6 cellular contexts compared by ENCODE assay signal in the genomic region with DNA sequence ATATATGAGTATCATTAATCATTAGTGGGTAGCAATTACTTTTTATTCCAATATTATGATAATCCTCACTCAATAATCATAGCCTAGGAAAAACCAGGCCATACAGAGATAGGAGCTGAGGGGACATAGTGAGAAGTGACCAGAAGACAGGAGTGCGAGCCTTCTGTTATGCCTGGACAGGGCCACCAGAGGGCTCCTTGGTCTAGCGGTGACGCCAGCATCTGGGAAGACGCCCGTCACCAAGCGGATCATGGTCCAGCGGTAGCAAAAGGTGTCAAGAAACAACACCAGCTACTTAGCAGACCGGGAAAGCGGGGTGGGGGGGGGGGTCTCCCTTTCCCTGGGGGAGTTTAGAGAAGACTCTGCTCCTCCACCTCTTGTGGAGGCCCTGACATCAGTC. TPM values are rescaled to one million over a fixed set of nuclear protein-coding genes. Genes with fewer than 3 reads are reported as not detected.
DNase-seq lines count a peak whose midpoint lies in the region; ATAC-seq and TF ChIP-seq lines count a peak whose summit lies in the region.
"Not testable (repeated sequence)": the region's sequence is repeated elsewhere in the genome, so short reads cannot be mapped to it uniquely, and the experiment has no call there.

No MANE protein-coding gene starts in this region.

- WGBS in aorta, 2 donors, result 1% methylated on average over 9 of the region's 9 CpGs

- H4K20me1 ChIP-seq in PC-9 (ENCODE audit: insufficient read depth); neural cell (ENCODE audit: insufficient read depth): not testable (repeated sequence)

- intact Hi-C loops in PC-9 (cut with micrococcal nuclease; ENCODE audit: unreplicated experiment); aorta (cut with DNase I): not testable (repeated sequence)

- CTCF ChIA-PET in PC-9 (lab: Charles Lee), result interaction anchor here (0.6 kb wide), 1 partner anchor 86 kb away, joined by 6 read pairs; no protein-coding TSS in a partner anchor

- H3F3A ChIP-seq in PC-9 (ENCODE audit: insufficient read depth, low read depth); neural cell (ENCODE audit: insufficient read depth, low read length, poor library complexity, severe bottlenecking): not testable (repeated sequence)

- H2AFZ ChIP-seq in PC-9; neural cell (ENCODE audit: low read depth, low read length): not testable (repeated sequence)

- TF ChIP-seq EP300 in neural cell (conservative IDR thresholded peaks at IDR 0.05; ENCODE audit: poor library complexity, severe bottlenecking), result not testable (repeated sequence)

- not testable (repeated sequence) for H3K4me3 ChIP-seq in PC-9; astrocyte of the cerebellum (ENCODE audit: low read depth, low read length); foreskin fibroblast (ENCODE audit: low read depth in 1 of 2, low read length in 2 of 2); neural cell (ENCODE audit: low read length); aorta (ENCODE audit: low read length in 2 of 2)

- peak in 1 of 2 experiments; percentile 37 for DNase-seq in PC-9
- DNase-seq in astrocyte of the cerebellum (ENCODE audit: low read depth), result not testable (repeated sequence)
- DNase-seq in foreskin fibroblast, result peak in 1 of 2 donors; percentile 59
- peak; percentile 77 to 84 for DNase-seq in aorta

- TF ChIP-seq RAD21 in neural cell (conservative IDR thresholded peaks at IDR 0.05), result peak; percentile 63

- in situ Hi-C loops in astrocyte of the cerebellum (cut with HindIII; ENCODE audit: low sequenced_read_pairs), result not testable (repeated sequence)

- not testable (repeated sequence) for H3K27me3 ChIP-seq in PC-9 (ENCODE audit: insufficient read depth, low read depth); aorta (ENCODE audit: control insufficient read depth in 1 of 2, insufficient read depth in 2 of 2, low read length in 1 of 2)
- H3K27me3 ChIP-seq in neural cell (ENCODE audit: insufficient read depth, low read depth, low read length), result peaks cover 26% of the 10 kb centered on the region

- H3K27ac ChIP-seq in PC-9; neural cell (ENCODE audit: low read length); aorta (ENCODE audit: low read depth in 1 of 2, low read length in 2 of 2): not testable (repeated sequence)

- BruUV-seq in PC-9 (replicated peaks; lab: Mats Ljungman, UMichigan), result not testable (repeated sequence)

- POLR2A ChIA-PET in PC-9 (lab: Charles Lee; ENCODE audit: unreplicated experiment), result interaction anchor here (0.6 to 0.7 kb wide), 2 partner anchors 25 to 163 kb away, joined by 3 to 4 read pairs; no protein-coding TSS in a partner anchor

- H3K9me3 ChIP-seq in PC-9 (ENCODE audit: insufficient read depth, low read depth); neural cell (ENCODE audit: low read length); aorta (ENCODE audit: control insufficient read depth, low read length): not testable (repeated sequence)

- H3K4me1 ChIP-seq in PC-9 (replicated peaks; ENCODE audit: insufficient read depth); aorta (ENCODE audit: control insufficient read depth in 1 of 2, insufficient read depth in 2 of 2, low read length in 2 of 2): not testable (repeated sequence)

- H3K36me3 ChIP-seq in PC-9 (ENCODE audit: low read depth); neural cell (ENCODE audit: insufficient read depth, low read length); aorta (ENCODE audit: control insufficient read depth in 1 of 2, insufficient read depth in 2 of 2, low read length in 1 of 2): not testable (repeated sequence)

- TF ChIP-seq CTCF in GM12874 (IDR thresholded peaks at IDR 0.05; ENCODE audit: insufficient read depth, low read depth, low read length) (peak; percentile 37; the same call in 1 of the 2 replicates), PC-9 (conservative IDR thresholded peaks at IDR 0.05) (peak; percentile 67), astrocyte of the cerebellum (IDR thresholded peaks at IDR 0.05; ENCODE audit: low read depth, low read length, missing control alignments) (peak; percentile 41), foreskin fibroblast (IDR thresholded peaks at IDR 0.05; ENCODE audit: low read depth, low read length) (peak; percentile 12), neural cell (IDR thresholded peaks at IDR 0.05; ENCODE audit: poor library complexity, severe bottlenecking) (peak; percentile 68)

- H3K4me2 ChIP-seq in PC-9; neural cell (ENCODE audit: low read length): not testable (repeated sequence)

- not testable (repeated sequence) for H3K79me2 ChIP-seq in PC-9 (ENCODE audit: low read depth); neural cell (replicated peaks; ENCODE audit: insufficient read depth, low read length)

- not testable (repeated sequence) for H3K9ac ChIP-seq in neural cell (ENCODE audit: low read length)

- H3K9me2 ChIP-seq in PC-9 (ENCODE audit: insufficient read depth); neural cell (ENCODE audit: insufficient read depth, low read length): not testable (repeated sequence)

- ATAC-seq in aorta (ENCODE audit: low FRiP score), result not testable (repeated sequence)

TF ChIP-seq in neural cell, 6 proteins besides CTCF, POLR2A, EP300 and RAD21:
- TF ChIP-seq SMC3 (conservative IDR thresholded peaks at IDR 0.05; ENCODE audit: poor library complexity), result peak; percentile 77

RNA-seq across cellular contexts. Expression of a gene that starts 7.0 kb away (rescaled TPM):
- total RNA-seq in PC-9 (2021) (1.8 and 2.0 TPM in 2 replicates), aorta (100 to 1,000 TPM in 1 of 2 donors, 10 to 100 TPM in 1; 45.7 to 111 TPM)
- polyA plus RNA-seq in neural cell (not detected in 2 replicates), aorta (1 to 10 TPM in 1 of 2 donors, under 1 TPM in 1; 0.25 to 6.1 TPM)
- polyA minus RNA-seq in neural cell, result not detected in 2 replicates

RNA-seq across cellular contexts. Expression of a gene that starts 11.9 kb away (rescaled TPM):
- 4.0 and 6.4 TPM in 2 replicates for total RNA-seq in PC-9 (2021)
- polyA plus RNA-seq in neural cell, result not detected in 2 replicates
- polyA minus RNA-seq in neural cell, result not detected in 2 replicates
- total RNA-seq in aorta, result 10 to 100 TPM in 1 of 2 donors, 1 to 10 TPM in 1; 8.0 to 15.8 TPM
- polyA plus RNA-seq in aorta, result 1 to 10 TPM; 4.0 to 6.1 TPM

RNA-seq across cellular contexts. Expression of a gene that starts 16.6 kb away (rescaled TPM):
- total RNA-seq in PC-9 (2021) (10.3 and 16.4 TPM in 2 replicates), aorta (1 to 10 TPM; 7.0 to 8.2 TPM)
- polyA plus RNA-seq in neural cell (4.3 and 5.2 TPM in 2 replicates), aorta (1 to 10 TPM; 2.9 to 5.2 TPM)
- 2.2 and 3.5 TPM in 2 replicates for polyA minus RNA-seq in neural cell

RNA-seq across cellular contexts. Expression of a gene that starts 18.0 kb away (rescaled TPM):
- total RNA-seq in PC-9 (2021), result 15.0 and 26.1 TPM in 2 replicates
- 3.4 and 5.0 TPM in 2 replicates for polyA plus RNA-seq in neural cell
- 6.4 and 8.8 TPM in 2 replicates for polyA minus RNA-seq in neural cell
- 1 to 10 TPM; 3.7 to 5.5 TPM for total RNA-seq in aorta
- polyA plus RNA-seq in aorta, result under 1 TPM; 0.38 to 0.95 TPM

RNA-seq across cellular contexts. Expression of a gene that starts 20.1 kb away (rescaled TPM):
- total RNA-seq in PC-9 (2021), result not detected in 2 replicates
- not detected in 2 replicates for polyA plus RNA-seq in neural cell
- polyA minus RNA-seq in neural cell, result not detected in 2 replicates
- 10 to 100 TPM; 12.2 to 13.9 TPM for total RNA-seq in aorta
- 10 to 100 TPM in 1 of 2 donors, 1 to 10 TPM in 1; 3.3 to 17.2 TPM for polyA plus RNA-seq in aorta

Comparison
In these comparisons a context has a peak if more than half of its experiments do, and no peak if none do; other contexts are left out.
1. CTCF ChIP-seq: peak in every context shown above with its lines; median percentile 68 in neural cell; 67 in PC-9; 41 in astrocyte of the cerebellum; 37 in GM12874; 12 in foreskin fibroblast.
2. RNA of a gene that starts 7.0 kb away (total RNA-seq): 45.7 to 111 TPM in aorta; 1.8 to 2.0 TPM in PC-9; every median in the first group is over 10 times any median in the second.